In genomic region chr9:98312365-98312764, GRCh38 we compare ENCODE assay signal across 11 cellular contexts.
"Had no signal": no experiment of that assay in that cellular context is flagged by ENCODE, and none has a peak within 500 bp of the region (broad histone marks: within the 10 kb centered on the region; RNA-seq: fewer than 3 reads in every experiment).

No MANE protein-coding gene starts in this region.

- ATAC-seq: activated CD4-positive, CD25-positive, alpha-beta regulatory T cell treated with anti-CD3 and anti-CD28 coated beads, Interleukin-2, amount 50 U/mL, for 24 hours; psoas muscle; right lobe of liver; stimulated activated effector memory CD8-positive, alpha-beta T cell treated with anti-CD3 and anti-CD28 coated beads, Interleukin-12 subunit alpha, Interleukin-12 subunit beta, amount 100 ng/mL, for 72 hours had no signal

- DNase-seq: activated naive CD4-positive, alpha-beta T cell; activated T-cell treated with anti-CD3 and anti-CD28 coated beads for 4 hours; cortex of kidney; effector CD4-positive, alpha-beta T cell; esophagus squamous epithelium; islet precursor cell; nephron progenitor cell; psoas muscle; right lobe of liver had no signal
